Comparison of ENCODE assay signal across 8 cellular contexts in genomic region chr10:33695536-33695935, GRCh38.
"Had no signal": no experiment of that assay in that cellular context is flagged by ENCODE, and none has a peak within 500 bp of the region (broad histone marks: within the 10 kb centered on the region; RNA-seq: fewer than 3 reads in every experiment).

No MANE protein-coding gene starts in this region.

- H3K4me1 Mint-ChIP-seq: IgD-negative memory B cell had no signal

- ATAC-seq: GM23338, HCT116 had no signal

- H3K9me3 ChIP-seq: HAP-1 had no signal

- H3K36me3 ChIP-seq: HAP-1 had no signal

- H3K27ac ChIP-seq: HL-60 had no signal

- H3K4me3 ChIP-seq: GM23338, HAP-1 had no signal

- H2AFZ ChIP-seq: GM23338 had no signal

- H3K27me3 Mint-ChIP-seq: IgD-negative memory B cell had no signal

- DNase-seq: H7, HFFc6, KBM-7 had no signal

- H3K27ac Mint-ChIP-seq: GM23338, HFFc6, IgD-negative memory B cell had no signal

- H3K4me3 Mint-ChIP-seq: GM23338, HFFc6, IgD-negative memory B cell had no signal

- H3K4me2 ChIP-seq: GM23338 had no signal
